Comparison of ENCODE assay signal across 11 cellular contexts in genomic region chr11:839875-840617, GRCh38. TPM values are rescaled to one million over a fixed set of nuclear protein-coding genes. Genes with fewer than 3 reads are reported as not detected.
A peak's percentile ranks its signal among the peaks of the same experiment; 100 is the strongest.
DNase-seq lines count a peak whose midpoint lies in the region; ATAC-seq and TF ChIP-seq lines count a peak whose summit lies in the region.
"Had no signal": no experiment of that assay in that cellular context is flagged by ENCODE, and none has a peak within 500 bp of the region (broad histone marks: within the 10 kb centered on the region; RNA-seq: fewer than 3 reads in every experiment).

No MANE protein-coding gene starts in this region.

- H3K4me3 ChIP-seq in BE2C (ENCODE audit: low read depth, low read length) (no peak overlapping the region), H7 (ENCODE audit: insufficient read depth, low read depth, low read length) (no peak overlapping the region)
- H3K4me3 ChIP-seq: SJCRH30 had no signal

- peak overlapping the region; percentile 85 for H3K4me3 Mint-ChIP-seq in activated CD8-positive, alpha-beta T cell treated with anti-CD3 and anti-CD28 coated beads for 36 hours

- ATAC-seq in activated CD8-positive, alpha-beta T cell treated with anti-CD3 and anti-CD28 coated beads for 36 hours = no peak
- no peak for ATAC-seq in HG02885 (IDR thresholded peaks at IDR 0.05; ENCODE audit: poor library complexity, unreplicated experiment)

- H3K27me3 Mint-ChIP-seq in activated CD8-positive, alpha-beta T cell treated with anti-CD3 and anti-CD28 coated beads for 36 hours = no peaks in the 10 kb centered on the region

- peak; percentile 27; the same call in 1 of the 2 replicates for TF ChIP-seq CTCF in BE2C (IDR thresholded peaks at IDR 0.05; ENCODE audit: low read depth, low read length)
- TF ChIP-seq CTCF in activated CD8-positive, alpha-beta T cell treated with anti-CD3 and anti-CD28 coated beads for 36 hours (IDR thresholded peaks at IDR 0.05) = no peak

- H3K36me3 ChIP-seq in BE2C = peaks cover 16% of the 10 kb centered on the region
- peaks cover 16% of the 10 kb centered on the region for H3K36me3 ChIP-seq in H7 (replicated peaks; ENCODE audit: control insufficient read depth, insufficient read depth, low read length)

- H3K4me1 Mint-ChIP-seq in activated CD8-positive, alpha-beta T cell treated with anti-CD3 and anti-CD28 coated beads for 36 hours (ENCODE audit: low read depth) = peaks cover 33% of the 10 kb centered on the region

- POLR2A ChIA-PET in activated CD8-positive, alpha-beta T cell treated with anti-CD3 and anti-CD28 coated beads for 36 hours (lab: Charles Lee) = interaction anchor here (0.9 to 21.1 kb wide), 3 partner anchors 12 to 24 kb away, joined by 3 to 273 read pairs (median 81); partner anchors contain the start of genes CD151, CRACR2B, PNPLA2 and RPLP2

- peaks cover 19% of the 10 kb centered on the region for H3K36me3 Mint-ChIP-seq in activated CD8-positive, alpha-beta T cell treated with anti-CD3 and anti-CD28 coated beads for 36 hours (ENCODE audit: low read depth)

- peaks cover 1% of the 10 kb centered on the region for H3K4me1 ChIP-seq in BE2C

- no peaks in the 10 kb centered on the region for H3K9me3 Mint-ChIP-seq in activated CD8-positive, alpha-beta T cell treated with anti-CD3 and anti-CD28 coated beads for 36 hours

- intact Hi-C loops in activated CD8-positive, alpha-beta T cell treated with anti-CD3 and anti-CD28 coated beads for 36 hours (cut with micrococcal nuclease) = no loop called here

- CTCF ChIA-PET in activated CD8-positive, alpha-beta T cell treated with anti-CD3 and anti-CD28 coated beads for 36 hours (lab: Charles Lee) = interaction anchor here (1.1 kb wide), 1 partner anchor 56 kb away, joined by 3 read pairs; no protein-coding TSS in a partner anchor

- H3K9me3 ChIP-seq in BE2C = no peaks in the 10 kb centered on the region
- H3K9me3 ChIP-seq: neutrophil, SJCRH30 had no signal

- H3K27ac Mint-ChIP-seq in activated CD8-positive, alpha-beta T cell treated with anti-CD3 and anti-CD28 coated beads for 36 hours = no peak overlapping the region

- DNase-seq in BE2C (no peak), H7 (peak; percentile 79), kidney tubule cell (ENCODE audit: low spot score) (peak; percentile 42), SIG-M5 treated with dmso at 0.1 percent for 504 hours (lab: John Stamatoyannopoulos, UW; ENCODE audit: unreplicated experiment) (no peak), NCI-H82 (lab: John Stamatoyannopoulos, UW) (no peak)
- DNase-seq in activated CD8-positive, alpha-beta T cell treated with anti-CD3 and anti-CD28 coated beads for 36 hours = no peak
- DNase-seq in central memory CD4-positive, alpha-beta T cell = no peak
- DNase-seq: SJCRH30; stimulated activated naive CD4-positive, alpha-beta T cell treated with Interleukin-2 at 50 U/mL for 16 hours had no signal

- H3K27me3 ChIP-seq in BE2C (no peaks in the 10 kb centered on the region), H7 (ENCODE audit: control insufficient read depth, insufficient read depth, low read length) (no peaks in the 10 kb centered on the region)
- H3K27me3 ChIP-seq: SJCRH30 had no signal

RNA-seq across cellular contexts. Expression of gene POLR2L, which starts 2.3 kb away (rescaled TPM):
- polyA plus RNA-seq in BE2C (2012; ENCODE audit: insufficient read depth, insufficient read length, low read depth) = 712 TPM
- 96.1 and 135 TPM in 2 replicates for total RNA-seq in H7 (2014; rRNA removed; shearing (Covaris generic))
- total RNA-seq in activated CD8-positive, alpha-beta T cell treated with anti-CD3 and anti-CD28 coated beads for 36 hours = 10 to 100 TPM; 83.0 to 89.2 TPM

RNA-seq across cellular contexts. Expression of gene TSPAN4, which starts 2.6 kb away (rescaled TPM):
- 60.8 TPM for polyA plus RNA-seq in BE2C (2012; ENCODE audit: insufficient read depth, insufficient read length, low read depth)
- total RNA-seq in H7 (2014; rRNA removed; shearing (Covaris generic)) = 101 and 117 TPM in 2 replicates
- total RNA-seq in activated CD8-positive, alpha-beta T cell treated with anti-CD3 and anti-CD28 coated beads for 36 hours = 10 to 100 TPM; 15.4 to 16.0 TPM

RNA-seq across cellular contexts. Expression of gene CD151, which starts 7.3 kb away (rescaled TPM):
- polyA plus RNA-seq in BE2C (2012; ENCODE audit: insufficient read depth, insufficient read length, low read depth) = 89.3 TPM
- total RNA-seq in H7 (2014; rRNA removed; shearing (Covaris generic)) = 175 and 190 TPM in 2 replicates
- 10 to 100 TPM; 45.9 to 46.5 TPM for total RNA-seq in activated CD8-positive, alpha-beta T cell treated with anti-CD3 and anti-CD28 coated beads for 36 hours

RNA-seq across cellular contexts. Expression of gene CRACR2B, which starts 12.3 kb away (rescaled TPM):
- polyA plus RNA-seq in BE2C (2012; ENCODE audit: insufficient read depth, insufficient read length, low read depth) = 1.8 TPM
- 20.2 and 35.8 TPM in 2 replicates for total RNA-seq in H7 (2014; rRNA removed; shearing (Covaris generic))
- 1 to 10 TPM; 2.1 to 2.4 TPM for total RNA-seq in activated CD8-positive, alpha-beta T cell treated with anti-CD3 and anti-CD28 coated beads for 36 hours

RNA-seq across cellular contexts. Expression of gene PNPLA2, which starts 21.3 kb away (rescaled TPM):
- 92.2 TPM for polyA plus RNA-seq in BE2C (2012; ENCODE audit: insufficient read depth, insufficient read length, low read depth)
- total RNA-seq in H7 (2014; rRNA removed; shearing (Covaris generic)) = 15.7 and 28.7 TPM in 2 replicates
- total RNA-seq in activated CD8-positive, alpha-beta T cell treated with anti-CD3 and anti-CD28 coated beads for 36 hours = 10 to 100 TPM; 29.7 to 32.0 TPM

Comparison
In these comparisons a context has a peak if more than half of its experiments do, and no peak if none do; other contexts are left out.
1. DNase-seq: peak in H7 (single experiment) and kidney tubule cell (single experiment); none in BE2C (single experiment), activated CD8-positive, alpha-beta T cell treated with anti-CD3 and anti-CD28 coated beads for 36 hours (single experiment), SIG-M5 treated with dmso at 0.1 percent for 504 hours (single experiment), central memory CD4-positive, alpha-beta T cell (single experiment) and NCI-H82 (single experiment).